ENCODE assay signal across 12 cellular contexts in the genomic region with DNA sequence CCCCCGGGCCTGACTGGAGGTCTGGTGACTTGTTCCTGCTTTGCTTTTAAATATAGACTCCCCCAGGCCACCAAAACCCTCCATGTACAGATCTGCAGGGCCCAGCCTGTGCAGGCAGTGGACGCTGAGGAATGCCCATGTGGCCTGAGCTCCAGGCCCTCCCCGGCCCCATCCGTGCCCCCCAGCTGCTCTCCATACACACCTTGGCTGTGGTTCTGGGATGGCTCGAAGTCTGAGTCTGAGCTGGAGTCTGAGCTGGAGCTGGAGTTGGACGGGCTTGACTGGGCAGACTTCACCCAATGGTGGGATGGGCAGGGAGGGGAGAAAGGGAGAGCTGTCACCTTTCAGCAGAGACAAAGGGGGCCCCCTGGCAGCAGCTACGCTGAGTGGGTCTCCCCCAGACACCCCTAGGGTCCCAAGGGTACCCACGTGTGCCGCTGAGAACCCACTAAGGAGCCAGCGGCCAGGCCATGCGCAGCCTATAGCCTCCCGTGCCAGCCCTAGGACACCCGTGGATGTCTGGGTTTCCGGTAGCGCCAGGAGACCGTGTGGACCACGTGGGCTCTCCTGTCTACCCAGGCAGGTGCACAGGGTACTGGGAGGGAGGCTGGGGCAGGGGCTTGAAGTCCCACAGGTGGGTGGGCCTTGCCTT.
DNase-seq lines count a peak whose midpoint lies in the region; ATAC-seq and TF ChIP-seq lines count a peak whose summit lies in the region.
"Had no signal": no experiment of that assay in that cellular context is flagged by ENCODE, and none has a peak within 500 bp of the region (broad histone marks: within the 10 kb centered on the region; RNA-seq: fewer than 3 reads in every experiment).

No MANE protein-coding gene starts in this region.

- no peaks in the 10 kb centered on the region for H3K9me3 ChIP-seq in RWPE2 (ENCODE audit: severe bottlenecking)
- no peaks in the 10 kb centered on the region for H3K9me3 ChIP-seq in esophagus squamous epithelium
- no peaks in the 10 kb centered on the region for H3K9me3 ChIP-seq in tibial nerve
- H3K9me3 ChIP-seq: heart right ventricle, SJSA1 had no signal

- H3K27me3 ChIP-seq in RWPE2 (ENCODE audit: insufficient read depth, poor library complexity, severe bottlenecking) (no peaks in the 10 kb centered on the region), esophagus squamous epithelium (no peaks in the 10 kb centered on the region), tibial nerve (no peaks in the 10 kb centered on the region)
- H3K27me3 ChIP-seq: heart right ventricle, SJSA1 had no signal

- H3K4me1 Mint-ChIP-seq in mesothelial cell of epicardium (peaks cover 24% of the 10 kb centered on the region), immature natural killer cell (peaks cover 0 to 2% of the 10 kb centered on the region in 2 donors)
- H3K4me1 Mint-ChIP-seq: natural killer cell had no signal

- H3K36me3 ChIP-seq in RWPE2 (ENCODE audit: low read depth) (peaks cover 16% of the 10 kb centered on the region; the same call in 1 of the 2 replicates), esophagus squamous epithelium (peaks cover 10 to 78% (median 14%) of the 10 kb centered on the region in 3 donors), tibial nerve (peaks cover 0 to 72% (median 0%) of the 10 kb centered on the region in 3 donors)

- peak overlapping the region; percentile 97 for H3K27ac Mint-ChIP-seq in mesothelial cell of epicardium
- H3K27ac Mint-ChIP-seq in immature natural killer cell = peak overlapping the region in 1 of 6 donors; percentile 48
- H3K27ac Mint-ChIP-seq: natural killer cell; stimulated activated naive CD8-positive, alpha-beta T cell treated with anti-CD3 and anti-CD28 coated beads, Interleukin-15, Interleukin-2, amounts not matched to agents 100 ng/mL and 50 ng/mL, for 24 hours had no signal

- H3K9me3 Mint-ChIP-seq in mesothelial cell of epicardium (no peaks in the 10 kb centered on the region), immature natural killer cell (no peaks in the 10 kb centered on the region)
- H3K9me3 Mint-ChIP-seq: natural killer cell; stimulated activated naive CD8-positive, alpha-beta T cell treated with anti-CD3 and anti-CD28 coated beads, Interleukin-15, Interleukin-2, amounts not matched to agents 100 ng/mL and 50 ng/mL, for 24 hours had no signal

- H3K27me3 Mint-ChIP-seq in mesothelial cell of epicardium (ENCODE audit: low read depth) = no peaks in the 10 kb centered on the region
- peaks cover 0 to 3% (median 2%) of the 10 kb centered on the region in 3 donors for H3K27me3 Mint-ChIP-seq in immature natural killer cell (ENCODE audit: low read depth in 3 of 3)
- H3K27me3 Mint-ChIP-seq: stimulated activated naive CD8-positive, alpha-beta T cell treated with anti-CD3 and anti-CD28 coated beads, Interleukin-15, Interleukin-2, amounts not matched to agents 100 ng/mL and 50 ng/mL, for 24 hours had no signal

- no peak for ATAC-seq in RWPE2 (ENCODE audit: low read depth)

- H3K4me3 Mint-ChIP-seq in mesothelial cell of epicardium (no peak overlapping the region), immature natural killer cell (no peak overlapping the region)
- H3K4me3 Mint-ChIP-seq: natural killer cell; stimulated activated naive CD8-positive, alpha-beta T cell treated with anti-CD3 and anti-CD28 coated beads, Interleukin-15, Interleukin-2, amounts not matched to agents 100 ng/mL and 50 ng/mL, for 24 hours had no signal

- H3K36me3 Mint-ChIP-seq in mesothelial cell of epicardium (no peaks in the 10 kb centered on the region), immature natural killer cell (no peaks in the 10 kb centered on the region)
- H3K36me3 Mint-ChIP-seq: natural killer cell had no signal

- TF ChIP-seq POLR2A in esophagus squamous epithelium (IDR thresholded peaks at IDR 0.05) (no peak), tibial nerve (IDR thresholded peaks at IDR 0.05) (no peak)

- intact Hi-C loops in esophagus squamous epithelium (cut with DNase I) = loop anchor here (5.0 kb wide), 1 partner anchor 84 kb away; no protein-coding TSS in a partner anchor

- WGBS in esophagus squamous epithelium, 2 donors = 60 to 66% methylated on average over 2 to 4 of the region's 17 CpGs
- WGBS in tibial nerve, 2 donors = 42 to 57% methylated on average over 9 of the region's 17 CpGs

- no peak for TF ChIP-seq EP300 in tibial nerve (IDR thresholded peaks at IDR 0.05)

- no peak overlapping the region for H3K4me3 ChIP-seq in RWPE2 (ENCODE audit: severe bottlenecking)
- no peak overlapping the region for H3K4me3 ChIP-seq in esophagus squamous epithelium
- no peak overlapping the region for H3K4me3 ChIP-seq in tibial nerve
- H3K4me3 ChIP-seq: heart right ventricle, SJSA1 had no signal

- TF ChIP-seq CTCF in RWPE2 (IDR thresholded peaks at IDR 0.05; ENCODE audit: poor library complexity, severe bottlenecking) (no peak), esophagus squamous epithelium (IDR thresholded peaks at IDR 0.05) (no peak), mesothelial cell of epicardium (IDR thresholded peaks at IDR 0.05; ENCODE audit: unreplicated experiment) (no peak), tibial nerve (IDR thresholded peaks at IDR 0.05) (no peak)

- H3K4me1 ChIP-seq in RWPE2 (ENCODE audit: insufficient read depth, poor library complexity, severe bottlenecking) = peaks cover 3% of the 10 kb centered on the region
- peaks cover 38 to 65% (median 44%) of the 10 kb centered on the region in 3 donors for H3K4me1 ChIP-seq in esophagus squamous epithelium
- peaks cover 0 to 60% (median 38%) of the 10 kb centered on the region in 4 donors for H3K4me1 ChIP-seq in tibial nerve

- H3K27ac ChIP-seq in RWPE2 (ENCODE audit: poor library complexity, severe bottlenecking) (no peak overlapping the region), esophagus squamous epithelium (peak overlapping the region in 3 of 4 donors; percentile 0 to 35 (median 31)), tibial nerve (peak overlapping the region; percentile 1 to 72 (median 66))
- H3K27ac ChIP-seq: SJSA1 had no signal

- DNase-seq in RWPE2 (ENCODE audit: low spot score) (peak; percentile 26), esophagus squamous epithelium (lab: John Stamatoyannopoulos, UW) (no peak), mesothelial cell of epicardium (ENCODE audit: low spot score in 2 of 2, unreplicated experiment in 2 of 2) (no peak), tibial nerve (ENCODE audit: low spot score in 2 of 2) (no peak), DMS114 treated with DMSO at 0.1 percent for 48 hours (lab: John Stamatoyannopoulos, UW; ENCODE audit: unreplicated experiment) (no peak), immature natural killer cell (no peak), DMS79 treated with DMSO at 0.1 percent for 48 hours (lab: John Stamatoyannopoulos, UW) (no peak), NCI-H446 (lab: John Stamatoyannopoulos, UW) (no peak)
